Comparison of ENCODE assay signal across 4 cellular contexts in genomic region chr5:173565491-173566038, GRCh38.
"Had no signal": no experiment of that assay in that cellular context is flagged by ENCODE, and none has a peak within 500 bp of the region (broad histone marks: within the 10 kb centered on the region; RNA-seq: fewer than 3 reads in every experiment).

No MANE protein-coding gene starts in this region.

- DNase-seq: H9, HCEC 1CT had no signal

- H3K4me2 ChIP-seq: GM23338 had no signal

- ATAC-seq: GM23338 had no signal

- H2AFZ ChIP-seq: GM23338 had no signal

- H3K4me3 Mint-ChIP-seq: GM23338, H9, IgD-negative memory B cell had no signal

- H3K27ac Mint-ChIP-seq: GM23338, H9, IgD-negative memory B cell had no signal

- H3K4me1 Mint-ChIP-seq: GM23338, IgD-negative memory B cell had no signal

- H3K4me3 ChIP-seq: GM23338 had no signal
